9 cellular contexts compared by ENCODE assay signal in the genomic region with DNA sequence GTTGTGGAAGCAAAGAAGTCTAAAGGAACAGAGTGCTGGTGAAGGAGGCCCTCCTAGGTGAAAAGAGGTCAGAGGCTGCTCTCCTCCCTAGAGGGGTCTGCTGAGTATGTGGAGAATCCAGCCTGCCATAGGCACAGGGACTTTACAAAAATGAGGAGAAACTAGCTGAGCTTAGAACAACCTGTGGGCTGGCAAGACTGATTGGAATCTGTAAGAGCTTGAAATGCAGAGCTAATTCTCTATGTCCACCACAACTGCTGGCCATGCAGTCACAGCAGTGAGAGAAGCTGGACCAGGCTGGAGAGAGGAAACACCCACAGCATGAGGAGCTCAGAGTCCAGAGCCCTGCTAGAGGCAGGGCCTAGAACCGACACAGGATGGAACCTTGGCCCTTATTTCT.
"Had no signal": no experiment of that assay in that cellular context is flagged by ENCODE, and none has a peak within 500 bp of the region (broad histone marks: within the 10 kb centered on the region; RNA-seq: fewer than 3 reads in every experiment).

No MANE protein-coding gene starts in this region.

- H2AFZ ChIP-seq: GM23248 had no signal

- DNase-seq: GM23248, GOT3, H7, KG1 had no signal

- H3K9me3 ChIP-seq: HAP-1 had no signal

- ATAC-seq: HCT116, HepG2, K562 had no signal

- H3K4me1 ChIP-seq: HAP-1 had no signal

- H3K36me3 ChIP-seq: HAP-1 had no signal

- H3K9ac ChIP-seq: GM23248 had no signal

- H3K4me3 ChIP-seq: GM23248, HAP-1, K562 had no signal

- H3K27ac ChIP-seq: GM23248, HL-60 had no signal
